In the genomic region with DNA sequence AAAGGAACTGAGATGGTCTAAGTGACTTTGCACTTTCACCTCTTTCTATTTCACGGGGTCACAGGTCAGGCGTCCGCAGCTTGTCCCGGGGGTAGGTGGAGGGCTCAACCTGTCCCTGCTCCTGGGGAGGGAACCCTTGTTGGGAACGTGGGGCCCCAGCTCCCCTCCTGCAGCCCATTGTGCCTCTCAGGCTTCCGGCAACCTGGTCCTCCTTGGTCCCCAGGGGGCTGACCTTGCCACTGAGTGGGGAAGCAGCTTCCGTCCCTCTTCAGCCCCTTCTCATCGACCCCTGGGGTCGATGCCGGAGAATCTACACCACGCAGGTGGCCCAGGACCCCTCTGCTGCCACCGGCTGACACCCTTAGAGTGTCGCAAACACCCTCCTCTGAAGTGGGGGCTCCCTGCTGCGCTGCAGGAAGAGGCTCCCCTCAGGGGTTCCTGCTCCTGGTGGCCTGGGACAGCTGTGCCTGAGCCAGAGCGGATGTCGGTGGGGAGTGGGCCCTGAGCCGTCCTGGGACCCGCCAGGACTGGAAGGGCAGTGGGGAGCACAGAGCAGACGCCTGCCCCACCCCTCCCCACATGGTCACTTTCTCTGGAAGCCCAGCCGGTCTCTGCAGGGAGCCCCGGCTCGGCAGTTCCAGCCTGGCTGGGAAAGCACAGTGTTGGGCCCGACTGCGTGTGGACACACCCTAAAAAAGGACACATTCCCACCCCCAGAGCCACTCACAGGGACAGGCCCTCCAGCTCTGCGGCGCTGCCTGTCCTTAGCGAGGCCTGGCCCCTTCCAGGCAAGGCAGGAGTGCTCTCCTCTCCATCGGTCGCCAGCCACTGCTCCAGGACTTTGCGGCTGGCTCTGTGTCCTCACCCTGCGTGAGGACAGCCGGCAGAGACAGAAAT, we compare ENCODE assay signal across 21 cellular contexts.
"Had no signal": no experiment of that assay in that cellular context is flagged by ENCODE, and none has a peak within 500 bp of the region (broad histone marks: within the 10 kb centered on the region; RNA-seq: fewer than 3 reads in every experiment).

No MANE protein-coding gene starts in this region.

- FAIRE-seq: astrocyte, bronchial epithelial cell, endothelial cell of umbilical vein, urothelium cell line had no signal

- H3K27ac Mint-ChIP-seq: activated B cell treated with CpG ODN at 0.5 μM for 24 hours; activated CD4-positive, alpha-beta memory T cell treated with anti-CD3 and anti-CD28 coated beads for 36 hours; dendritic cell treated with granulocyte-macrophage colony-stimulating factor and Interleukin-4, amounts not matched to agents 40 ng/mL and 50 ng/mL, for 4 days; natural killer cell; stimulated activated memory B cell treated with anti-CD40 and anti-IgM and Interleukin-4, amounts not matched to agents 10 μg/mL and 1 μg/mL and 100 μg/mL, for 72 hours; T-cell had no signal

- H3K4me3 Mint-ChIP-seq: activated B cell treated with CpG ODN at 0.5 μM for 24 hours; activated CD4-positive, alpha-beta memory T cell treated with anti-CD3 and anti-CD28 coated beads for 36 hours; activated T-cell treated with anti-CD3 and anti-CD28 coated beads, Interleukin-2, amount 50 U/mL, for 4 hours; dendritic cell treated with granulocyte-macrophage colony-stimulating factor and Interleukin-4, amounts not matched to agents 40 ng/mL and 50 ng/mL, for 4 days; natural killer cell; stimulated activated memory B cell treated with anti-CD40 and anti-IgM and Interleukin-4, amounts not matched to agents 10 μg/mL and 1 μg/mL and 100 μg/mL, for 72 hours; T-cell had no signal

- H3K4me1 Mint-ChIP-seq: activated B cell treated with CpG ODN at 0.5 μM for 24 hours; natural killer cell; stimulated activated memory B cell treated with anti-CD40 and anti-IgM and Interleukin-4, amounts not matched to agents 10 μg/mL and 1 μg/mL and 100 μg/mL, for 72 hours had no signal

- ATAC-seq: activated T-cell treated with anti-CD3 and anti-CD28 coated beads, Interleukin-2, amount 50 U/mL, for 4 hours; left cardiac atrium; natural killer cell; T-cell had no signal

- H3K4me1 ChIP-seq: esophagus muscularis mucosa, lower lobe of right lung, spleen, thyroid gland had no signal

- H3K27me3 Mint-ChIP-seq: activated B cell treated with CpG ODN at 0.5 μM for 24 hours; dendritic cell treated with granulocyte-macrophage colony-stimulating factor and Interleukin-4, amounts not matched to agents 40 ng/mL and 50 ng/mL, for 4 days; stimulated activated memory B cell treated with anti-CD40 and anti-IgM and Interleukin-4, amounts not matched to agents 10 μg/mL and 1 μg/mL and 100 μg/mL, for 72 hours had no signal

- H3K36me3 ChIP-seq: esophagus muscularis mucosa, lower lobe of right lung, spleen, thyroid gland had no signal

- H3K27me3 ChIP-seq: thyroid gland had no signal

- H3K27ac ChIP-seq: esophagus muscularis mucosa, lower lobe of right lung, spleen, thyroid gland had no signal

- H3K9me3 Mint-ChIP-seq: activated B cell treated with CpG ODN at 0.5 μM for 24 hours; activated CD4-positive, alpha-beta memory T cell treated with anti-CD3 and anti-CD28 coated beads for 36 hours; activated T-cell treated with anti-CD3 and anti-CD28 coated beads, Interleukin-2, amount 50 U/mL, for 4 hours; dendritic cell treated with granulocyte-macrophage colony-stimulating factor and Interleukin-4, amounts not matched to agents 40 ng/mL and 50 ng/mL, for 4 days; natural killer cell; T-cell had no signal

- H3K9me3 ChIP-seq: esophagus muscularis mucosa, lower lobe of right lung, spleen, thyroid gland had no signal

- DNase-seq: activated B cell treated with CpG ODN at 0.5 μM for 24 hours; activated CD4-positive, alpha-beta memory T cell treated with anti-CD3 and anti-CD28 coated beads for 36 hours; activated CD4-positive, alpha-beta T cell treated with anti-CD3 and anti-CD28 coated beads for 4 hours; activated naive CD4-positive, alpha-beta T cell treated with anti-CD3 and anti-CD28 coated beads, Interleukin-2, amount 50 U/mL, for 16 hours; activated T-cell treated with anti-CD3 and anti-CD28 coated beads, Interleukin-2, amount 50 U/mL, for 4 hours; effector CD8-positive, alpha-beta T cell; left cardiac atrium; lower lobe of right lung; natural killer cell; retina; spleen; stimulated activated CD4-positive, alpha-beta T cell treated with anti-CD3 and anti-CD28 coated beads, Interleukin-4, amount 100 ng/mL, for 4 hours; thyroid gland had no signal

- H3K4me3 ChIP-seq: esophagus muscularis mucosa, lower lobe of right lung, spleen, thyroid gland had no signal
